ENCODE assay signal across 24 cellular contexts in the genomic region with DNA sequence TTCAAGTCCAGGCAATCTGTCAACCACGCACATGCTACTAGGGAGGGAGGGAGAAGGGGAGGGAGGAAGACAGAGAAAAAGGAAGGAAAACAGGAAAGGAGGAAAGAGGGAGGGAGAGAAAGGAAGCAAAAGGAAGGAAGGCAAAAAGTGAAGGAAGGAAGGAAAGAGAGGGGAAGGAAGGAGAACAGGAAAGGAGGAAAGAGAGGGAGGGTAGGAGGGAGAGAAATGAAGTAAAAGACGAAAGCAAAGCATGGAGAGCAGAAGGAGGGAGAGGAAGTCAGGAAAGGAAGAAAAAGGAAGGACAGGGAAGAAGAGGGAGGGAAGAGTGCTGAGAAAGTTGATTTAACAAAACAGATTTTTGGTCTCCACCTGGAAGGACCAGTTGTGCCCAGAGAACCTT. TPM values are rescaled to one million over a fixed set of nuclear protein-coding genes. Genes with fewer than 3 reads are reported as not detected.
DNase-seq lines count a peak whose midpoint lies in the region; ATAC-seq and TF ChIP-seq lines count a peak whose summit lies in the region.
"Had no signal": no experiment of that assay in that cellular context is flagged by ENCODE, and none has a peak within 500 bp of the region (broad histone marks: within the 10 kb centered on the region; RNA-seq: fewer than 3 reads in every experiment).

No MANE protein-coding gene starts in this region.

- no peaks in the 10 kb centered on the region for H3K36me3 ChIP-seq in Caco-2 (ENCODE audit: control insufficient read depth, insufficient read depth, low read length)
- H3K36me3 ChIP-seq: prostate gland, SJCRH30, upper lobe of right lung had no signal

- no peak overlapping the region for H3K4me3 ChIP-seq in Caco-2 (ENCODE audit: low read depth, low read length)
- H3K4me3 ChIP-seq: dorsolateral prefrontal cortex, lung, prostate gland, SJCRH30, upper lobe of right lung had no signal

- POLR2A ChIA-PET in Caco-2 (lab: Charles Lee), result no interaction called here
- POLR2A ChIA-PET in activated CD8-positive, alpha-beta T cell treated with anti-CD3 and anti-CD28 coated beads, Interleukin-2, amount 10 ng/mL, durations not matched to agents 7 days and 5 days (lab: Charles Lee), result interaction anchor here (6.0 kb wide), 1 partner anchor 24 kb away, joined by 154 read pairs; a partner anchor contains a TSS

- H3K27ac Mint-ChIP-seq in CD14-positive monocyte, result peak overlapping the region in 6 of 7 donors; percentile 20 to 87 (median 50)
- peak overlapping the region; percentile 78 for H3K27ac Mint-ChIP-seq in Caco-2 (ENCODE audit: unreplicated experiment)
- H3K27ac Mint-ChIP-seq in activated CD8-positive, alpha-beta T cell treated with anti-CD3 and anti-CD28 coated beads, Interleukin-2, amount 10 ng/mL, durations not matched to agents 7 days and 5 days, result peak overlapping the region; percentile 25
- H3K27ac Mint-ChIP-seq: activated naive CD8-positive, alpha-beta T cell; CD8-positive, alpha-beta T cell had no signal

- H3K27me3 ChIP-seq in Caco-2 (replicated peaks; ENCODE audit: control insufficient read depth, insufficient read depth, low read length), result no peaks in the 10 kb centered on the region
- H3K27me3 ChIP-seq: SJCRH30, upper lobe of right lung had no signal

- TF ChIP-seq CTCF in CD14-positive monocyte (IDR thresholded peaks at IDR 0.05), result no peak
- no peak for TF ChIP-seq CTCF in Caco-2 (IDR thresholded peaks at IDR 0.05; ENCODE audit: insufficient read depth in 1 of 2, low read depth in 1 of 2, low read length in 1 of 2, severe bottlenecking in 1 of 2, unreplicated experiment in 1 of 2)

- H3K36me3 Mint-ChIP-seq in CD14-positive monocyte (peaks cover 2 to 3% of the 10 kb centered on the region in 2 donors), Caco-2 (ENCODE audit: insufficient read depth, unreplicated experiment) (no peaks in the 10 kb centered on the region)
- peaks cover 5% of the 10 kb centered on the region for H3K36me3 Mint-ChIP-seq in activated CD8-positive, alpha-beta T cell treated with anti-CD3 and anti-CD28 coated beads, Interleukin-2, amount 10 ng/mL, durations not matched to agents 7 days and 5 days (ENCODE audit: low read depth)
- H3K36me3 Mint-ChIP-seq: CD8-positive, alpha-beta T cell had no signal

- CTCF ChIA-PET in Caco-2 (lab: Charles Lee), result no interaction called here
- CTCF ChIA-PET in activated CD8-positive, alpha-beta T cell treated with anti-CD3 and anti-CD28 coated beads, Interleukin-2, amount 10 ng/mL, durations not matched to agents 7 days and 5 days (lab: Charles Lee), result no interaction called here

- H3K4me1 ChIP-seq in Caco-2, result peaks cover 95% of the 10 kb centered on the region
- H3K4me1 ChIP-seq: prostate gland, SJCRH30 had no signal

- no peaks in the 10 kb centered on the region for H3K9me3 ChIP-seq in Caco-2
- H3K9me3 ChIP-seq: prostate gland, SJCRH30, upper lobe of right lung had no signal

- peaks cover 1 to 3% (median 2%) of the 10 kb centered on the region in 3 donors for H3K27me3 Mint-ChIP-seq in CD14-positive monocyte (ENCODE audit: low read depth in 3 of 3)
- H3K27me3 Mint-ChIP-seq in Caco-2 (ENCODE audit: insufficient read depth, unreplicated experiment), result no peaks in the 10 kb centered on the region
- H3K27me3 Mint-ChIP-seq in activated CD8-positive, alpha-beta T cell treated with anti-CD3 and anti-CD28 coated beads, Interleukin-2, amount 10 ng/mL, durations not matched to agents 7 days and 5 days (ENCODE audit: low read depth), result no peaks in the 10 kb centered on the region

- no peak for ATAC-seq in activated CD8-positive, alpha-beta T cell treated with anti-CD3 and anti-CD28 coated beads, Interleukin-2, amount 10 ng/mL, durations not matched to agents 7 days and 5 days
- no peak for ATAC-seq in GM19035 (IDR thresholded peaks at IDR 0.05; ENCODE audit: unreplicated experiment)
- ATAC-seq: activated T-cell treated with anti-CD3 and anti-CD28 coated beads, Interleukin-2, amount 50 U/mL, for 4 hours; CD8-positive, alpha-beta T cell; upper lobe of right lung had no signal

- H3K9me3 Mint-ChIP-seq in CD14-positive monocyte (peaks cover 0 to 6% (median 2%) of the 10 kb centered on the region in 7 donors), Caco-2 (ENCODE audit: unreplicated experiment) (no peaks in the 10 kb centered on the region)
- H3K9me3 Mint-ChIP-seq in activated CD8-positive, alpha-beta T cell treated with anti-CD3 and anti-CD28 coated beads, Interleukin-2, amount 10 ng/mL, durations not matched to agents 7 days and 5 days (ENCODE audit: insufficient read depth), result no peaks in the 10 kb centered on the region
- H3K9me3 Mint-ChIP-seq: CD8-positive, alpha-beta T cell had no signal

- H3K4me3 Mint-ChIP-seq in CD14-positive monocyte (no peak overlapping the region), Caco-2 (ENCODE audit: unreplicated experiment) (no peak overlapping the region)
- no peak overlapping the region for H3K4me3 Mint-ChIP-seq in activated CD8-positive, alpha-beta T cell treated with anti-CD3 and anti-CD28 coated beads, Interleukin-2, amount 10 ng/mL, durations not matched to agents 7 days and 5 days
- H3K4me3 Mint-ChIP-seq: activated naive CD8-positive, alpha-beta T cell; activated T-cell treated with anti-CD3 and anti-CD28 coated beads, Interleukin-2, amount 50 U/mL, for 4 hours; CD8-positive, alpha-beta T cell had no signal

- no TSS peak for BruUV-seq in Caco-2 (replicated peaks; lab: Mats Ljungman, UMichigan)

- intact Hi-C loops in CD14-positive monocyte (cut with micrococcal nuclease) (loop anchor here in 1 of 2 donors (10.0 kb wide), 1 partner anchor 445 kb away; no protein-coding TSS in a partner anchor), Caco-2 (cut with micrococcal nuclease; ENCODE audit: unreplicated experiment) (no loop called here)

- H3K4me1 Mint-ChIP-seq in CD14-positive monocyte (peaks cover 82% of the 10 kb centered on the region), Caco-2 (ENCODE audit: low read depth, unreplicated experiment) (peaks cover 83% of the 10 kb centered on the region)
- peaks cover 84% of the 10 kb centered on the region for H3K4me1 Mint-ChIP-seq in activated CD8-positive, alpha-beta T cell treated with anti-CD3 and anti-CD28 coated beads, Interleukin-2, amount 10 ng/mL, durations not matched to agents 7 days and 5 days (ENCODE audit: low read depth)

- DNase-seq in CD14-positive monocyte (ENCODE audit: low spot score) (no peak), Caco-2 (no peak), islet precursor cell (peak; percentile 3), NCI-H2227 treated with DMSO at 0.1 percent for 48 hours (lab: John Stamatoyannopoulos, UW) (no peak)
- no peak for DNase-seq in activated CD8-positive, alpha-beta T cell treated with anti-CD3 and anti-CD28 coated beads, Interleukin-2, amount 10 ng/mL, durations not matched to agents 7 days and 5 days
- no peak for DNase-seq in activated CD8-positive, alpha-beta memory T cell treated with anti-CD3 and anti-CD28 coated beads for 24 hours
- no peak for DNase-seq in activated CD4-positive, CD25-positive, alpha-beta regulatory T cell (lab: John Stamatoyannopoulos, UW)
- DNase-seq: activated T-cell treated with anti-CD3 and anti-CD28 coated beads, Interleukin-2, amount 50 U/mL, for 4 hours; caudate nucleus; DMS53; H7; Karpas-422; kidney glomerular epithelial cell; NCI-H146; NCI-H510A treated with DMSO at 0.1 percent for 48 hours; SJCRH30; stimulated activated CD4-positive, alpha-beta T cell treated with anti-CD3 and anti-CD28 coated beads, Interleukin-15, amount 100 ng/mL, for 24 hours; upper lobe of right lung had no signal

RNA-seq across cellular contexts. Expression of a gene that starts 25.6 kb away (rescaled TPM):
- polyA plus RNA-seq in CD14-positive monocyte, result 100 to 1,000 TPM; 499 to 510 TPM
- total RNA-seq in Caco-2 (2022), result 78.5 and 84.5 TPM in 2 replicates
- total RNA-seq in activated CD8-positive, alpha-beta T cell treated with anti-CD3 and anti-CD28 coated beads, Interleukin-2, amount 10 ng/mL, durations not matched to agents 7 days and 5 days, result 100 to 1,000 TPM; 208 to 215 TPM

Comparison
In these comparisons a context has a peak if more than half of its experiments do, and no peak if none do; other contexts are left out.
1. H3K27ac Mint-ChIP-seq: peak in every context shown above with its lines; median percentile 78 in Caco-2; 50 in CD14-positive monocyte; 25 in activated CD8-positive, alpha-beta T cell treated with anti-CD3 and anti-CD28 coated beads, Interleukin-2, amount 10 ng/mL, durations not matched to agents 7 days and 5 days.